In genomic region chr2:18559941-18560796, GRCh38 we compare ENCODE assay signal across 8 cellular contexts. TPM values are rescaled to one million over a fixed set of nuclear protein-coding genes. Genes with fewer than 3 reads are reported as not detected.
DNase-seq lines count a peak whose midpoint lies in the region; ATAC-seq and TF ChIP-seq lines count a peak whose summit lies in the region.

TSS of gene RDH14 (minus strand) at chr2:18560653. CDS start at chr2:18560572, 81 bp downstream.

- no peaks in the 10 kb centered on the region for H3K27me3 ChIP-seq in ascending aorta
- no peaks in the 10 kb centered on the region for H3K27me3 ChIP-seq in right cardiac atrium (ENCODE audit: control insufficient read depth, insufficient read depth)
- H3K27me3 ChIP-seq in uterus, result no peaks in the 10 kb centered on the region

- intact Hi-C loops in ascending aorta (cut with DNase I), result loop anchor here (2.0 to 5.0 kb wide), 5 partner anchors 39 to 1342 kb away; partner anchors contain the start of gene TTC32
- intact Hi-C loops in right cardiac atrium (cut with DNase I), result no loop called here
- intact Hi-C loops in uterus (cut with DNase I; ENCODE audit: low total_unique reads), result no loop called here

- H3K36me3 ChIP-seq in ascending aorta, result peaks cover 5 to 6% of the 10 kb centered on the region in 2 donors
- no peaks in the 10 kb centered on the region for H3K36me3 ChIP-seq in uterus

- H3K27ac ChIP-seq in ascending aorta (peak within 1 kb of the TSS; percentile 93 to 95), right cardiac atrium (ENCODE audit: low read length) (peak within 1 kb of the TSS; percentile 96), uterus (peak within 1 kb of the TSS; percentile 89 to 98)

- H3K9me3 ChIP-seq in ascending aorta (no peaks in the 10 kb centered on the region), right cardiac atrium (ENCODE audit: control insufficient read depth, low read length) (no peaks in the 10 kb centered on the region), uterus (no peaks in the 10 kb centered on the region)

- H3K27me3 Mint-ChIP-seq in T-helper 2 cell treated with Interferon-gamma antibody and Interleukin-4, amounts not matched to agents 5 μg/mL and 100 μg/mL, for 36 hours (ENCODE audit: low read depth), result no peaks in the 10 kb centered on the region

- H3K4me3 Mint-ChIP-seq in T-helper 2 cell treated with Interferon-gamma antibody and Interleukin-4, amounts not matched to agents 5 μg/mL and 100 μg/mL, for 36 hours, result peak within 1 kb of the TSS; percentile 90

- ATAC-seq in GM18502 (IDR thresholded peaks at IDR 0.05; ENCODE audit: poor library complexity, unreplicated experiment) (peak; percentile 95), HG02970 (IDR thresholded peaks at IDR 0.05; ENCODE audit: low FRiP score, unreplicated experiment) (peak; percentile 98), right cardiac atrium (peak; percentile 99)

- H3K4me3 ChIP-seq in ascending aorta, result peak within 1 kb of the TSS; percentile 78 to 90
- peak within 1 kb of the TSS; percentile 87 for H3K4me3 ChIP-seq in right cardiac atrium (ENCODE audit: low read length)
- H3K4me3 ChIP-seq in uterus, result peak within 1 kb of the TSS; percentile 62 to 87

- H3K9me3 Mint-ChIP-seq in T-helper 2 cell treated with Interferon-gamma antibody and Interleukin-4, amounts not matched to agents 5 μg/mL and 100 μg/mL, for 36 hours, result no peaks in the 10 kb centered on the region

- peaks cover 17% of the 10 kb centered on the region for H3K36me3 Mint-ChIP-seq in T-helper 2 cell treated with Interferon-gamma antibody and Interleukin-4, amounts not matched to agents 5 μg/mL and 100 μg/mL, for 36 hours (ENCODE audit: low read depth)

- H3K4me1 Mint-ChIP-seq in T-helper 2 cell treated with Interferon-gamma antibody and Interleukin-4, amounts not matched to agents 5 μg/mL and 100 μg/mL, for 36 hours (ENCODE audit: low read depth), result peaks cover 21% of the 10 kb centered on the region

- TF ChIP-seq CTCF in ascending aorta (IDR thresholded peaks at IDR 0.05), result no peak
- TF ChIP-seq CTCF in uterus (IDR thresholded peaks at IDR 0.05), result peak in 1 of 4 experiments; percentile 38

- DNase-seq in NCI-H1930 (lab: John Stamatoyannopoulos, UW) (peak; percentile 89 to 91), ascending aorta (ENCODE audit: low spot score in 2 of 2) (peak; percentile 87 to 98), right cardiac atrium (peak; percentile 94 to 97 (median 97)), pulmonary artery endothelial cell (ENCODE audit: low read depth, low spot score) (peak; percentile 75), uterus (peak; percentile 96)
- DNase-seq in T-helper 2 cell treated with Interferon-gamma antibody and Interleukin-4, amounts not matched to agents 5 μg/mL and 100 μg/mL, for 36 hours (ENCODE audit: low spot score), result peak; percentile 88

- peaks cover 5 to 25% of the 10 kb centered on the region in 2 donors for H3K4me1 ChIP-seq in ascending aorta
- peaks cover 6% of the 10 kb centered on the region for H3K4me1 ChIP-seq in right cardiac atrium (ENCODE audit: control insufficient read depth, insufficient read depth, low read length)
- H3K4me1 ChIP-seq in uterus, result peaks cover 0 to 10% of the 10 kb centered on the region in 2 donors

- peak; percentile 54 to 82 for TF ChIP-seq POLR2A in uterus (IDR thresholded peaks at IDR 0.05)

- WGBS in right cardiac atrium, result under 1% methylated on average over 84 of the region's 84 CpGs

- H3K27ac Mint-ChIP-seq in T-helper 2 cell treated with Interferon-gamma antibody and Interleukin-4, amounts not matched to agents 5 μg/mL and 100 μg/mL, for 36 hours, result peak within 1 kb of the TSS; percentile 94

RNA-seq across cellular contexts. Expression of gene RDH14, which starts in this region (rescaled TPM):
- 51.2 TPM for total RNA-seq in ascending aorta
- 10 to 100 TPM; 45.3 to 55.6 (median 47.9) TPM for total RNA-seq in right cardiac atrium
- 53.9 TPM for polyA plus RNA-seq in right cardiac atrium
- total RNA-seq in pulmonary artery endothelial cell, result 19.3 and 22.4 TPM in 2 replicates
- 10 to 100 TPM; 13.2 to 39.6 (median 25.6) TPM for total RNA-seq in uterus

Comparison
In these comparisons a context has a peak if more than half of its experiments do, and no peak if none do; other contexts are left out.
1. Peak in every context shown above with its lines: DNase-seq, ATAC-seq, H3K4me3 ChIP-seq and H3K27ac ChIP-seq.